26 cellular contexts compared by ENCODE assay signal in the genomic region with DNA sequence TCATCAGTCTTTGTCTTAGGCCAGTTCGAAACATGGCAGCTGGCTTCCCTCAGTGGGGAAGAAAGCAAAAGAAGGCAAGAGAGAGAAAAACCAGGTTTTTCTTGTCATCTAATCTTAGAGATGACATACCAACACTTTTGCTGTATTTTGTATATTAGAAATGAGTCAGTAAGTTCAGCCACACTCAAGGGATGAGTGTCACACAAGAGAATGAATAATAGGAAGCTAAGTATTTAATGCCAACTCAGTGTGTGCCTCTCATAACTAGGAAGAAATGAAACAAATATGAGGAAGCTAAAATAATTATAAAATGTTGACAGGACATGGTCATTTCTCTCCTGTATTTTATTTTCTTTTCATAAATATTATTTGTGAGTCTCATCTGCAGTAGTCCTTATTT.
"Had no signal": no experiment of that assay in that cellular context is flagged by ENCODE, and none has a peak within 500 bp of the region (broad histone marks: within the 10 kb centered on the region; RNA-seq: fewer than 3 reads in every experiment).

No MANE protein-coding gene starts in this region.

- H3K36me3 ChIP-seq: gastrocnemius medialis, neutrophil, right lobe of liver, suprapubic skin, transverse colon, vagina had no signal

- H3K4me3 ChIP-seq: coronary artery, gastrocnemius medialis, lung, right lobe of liver, suprapubic skin, transverse colon, vagina had no signal

- H3K9me3 ChIP-seq: gastrocnemius medialis, neutrophil, right lobe of liver, vagina had no signal

- DNase-seq: dermis blood vessel endothelial cell; effector memory CD8-positive, alpha-beta T cell; foreskin fibroblast; gastrocnemius medialis; head of caudate nucleus; natural killer cell; right lobe of liver; small intestine; stimulated activated CD4-positive, alpha-beta T cell treated with anti-CD3 and anti-CD28 coated beads, Interleukin-15, amount 100 ng/mL, for 24 hours; stimulated activated CD4-positive, alpha-beta T cell treated with anti-CD3 and anti-CD28 coated beads, Interleukin-2, amount 100 ng/mL, for 48 hours; stimulated activated CD8-positive, alpha-beta memory T cell treated with anti-CD3 and anti-CD28 coated beads, Interleukin-4, amount 100 ng/mL, for 48 hours; stimulated activated naive CD4-positive, alpha-beta T cell; stimulated activated naive CD8-positive, alpha-beta T cell treated with anti-CD3 and anti-CD28 coated beads, Interleukin-15, amount 100 ng/mL, for 72 hours; transverse colon had no signal

- H3K4me1 Mint-ChIP-seq: memory B cell; natural killer cell; stimulated activated naive CD8-positive, alpha-beta T cell treated with anti-CD3 and anti-CD28 coated beads, Interleukin-15, amount 100 ng/mL, for 72 hours had no signal

- FAIRE-seq: keratinocyte had no signal

- H3K79me2 ChIP-seq: parathyroid adenoma had no signal

- H3K27me3 ChIP-seq: gastrocnemius medialis, neutrophil, right lobe of liver, suprapubic skin, transverse colon, vagina had no signal

- H2AFZ ChIP-seq: parathyroid adenoma had no signal

- H3K27me3 Mint-ChIP-seq: effector memory CD8-positive, alpha-beta T cell; memory B cell; stimulated activated naive CD8-positive, alpha-beta T cell treated with anti-CD3 and anti-CD28 coated beads, Interleukin-15, amount 100 ng/mL, for 72 hours had no signal

- H3K27ac ChIP-seq: coronary artery, epithelial cell of prostate, gastrocnemius medialis, neutrophil, parathyroid adenoma, right lobe of liver, suprapubic skin, transverse colon, vagina had no signal

- H3K4me3 Mint-ChIP-seq: effector memory CD8-positive, alpha-beta T cell; memory B cell; natural killer cell; stimulated activated naive CD8-positive, alpha-beta T cell treated with anti-CD3 and anti-CD28 coated beads, Interleukin-15, amount 100 ng/mL, for 72 hours had no signal

- H3K27ac Mint-ChIP-seq: effector memory CD8-positive, alpha-beta T cell; memory B cell; natural killer cell; progenitor cell of endocrine pancreas; stimulated activated naive CD8-positive, alpha-beta T cell treated with anti-CD3 and anti-CD28 coated beads, Interleukin-15, amount 100 ng/mL, for 72 hours had no signal

- ATAC-seq: effector memory CD8-positive, alpha-beta T cell; esophagus mucosa; gastrocnemius medialis; left lobe of liver; natural killer cell; right lobe of liver; stimulated activated naive CD8-positive, alpha-beta T cell treated with anti-CD3 and anti-CD28 coated beads, Interleukin-15, amount 100 ng/mL, for 72 hours had no signal

- H3K9ac ChIP-seq: parathyroid adenoma had no signal

- H3K4me1 ChIP-seq: gastrocnemius medialis, parathyroid adenoma, right lobe of liver, suprapubic skin, transverse colon, vagina had no signal

- H3K36me3 Mint-ChIP-seq: memory B cell, natural killer cell had no signal
